Comparison of ENCODE assay signal across 8 cellular contexts in the genomic region with DNA sequence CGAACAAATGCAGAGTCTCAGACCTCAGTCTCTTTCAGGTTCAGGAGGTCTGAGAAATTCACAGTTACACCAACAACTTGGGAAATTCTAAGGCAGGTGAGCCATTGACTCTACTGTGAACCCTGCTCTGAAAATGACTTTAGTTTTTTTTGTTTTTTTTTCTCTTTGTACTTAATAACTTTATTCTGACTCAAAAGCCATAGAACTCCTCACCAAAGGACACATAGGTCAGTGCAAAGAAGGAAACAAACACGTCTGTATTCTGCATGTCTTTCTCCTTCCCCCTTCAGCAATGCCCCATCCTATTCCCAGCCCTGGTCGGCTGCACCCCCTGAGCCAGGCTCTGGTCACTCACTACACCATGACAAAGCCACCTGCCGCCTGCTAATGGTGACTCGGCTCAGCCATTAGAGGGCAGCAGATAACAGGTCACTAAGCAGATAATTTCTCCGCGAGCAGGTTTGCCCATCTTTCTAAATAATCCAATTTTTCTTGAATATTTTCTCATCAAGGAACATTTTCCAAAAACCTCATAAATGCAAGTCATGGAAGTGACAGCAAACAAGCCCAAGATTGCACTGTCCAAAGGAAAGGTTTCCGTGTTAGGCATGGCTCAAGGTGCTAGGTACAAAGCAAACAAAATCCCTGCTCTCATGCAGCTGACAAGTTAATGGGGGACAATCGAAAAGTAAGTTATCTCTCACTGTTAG. TPM values are rescaled to one million over a fixed set of nuclear protein-coding genes. Genes with fewer than 3 reads are reported as not detected.
DNase-seq lines count a peak whose midpoint lies in the region; ATAC-seq, FAIRE-seq and TF ChIP-seq lines count a peak whose summit lies in the region.

No MANE protein-coding gene starts in this region.

- H3K36me3 Mint-ChIP-seq in activated naive CD4-positive, alpha-beta T cell treated with anti-CD3 and anti-CD28 coated beads, Interleukin-2, amount 10 ng/mL, durations not matched to agents 7 days and 5 days, result no peaks in the 10 kb centered on the region

- no peak overlapping the region for H3K4me3 ChIP-seq in prostate gland
- no peak overlapping the region for H3K4me3 ChIP-seq in effector memory CD4-positive, alpha-beta T cell (ENCODE audit: insufficient read depth, low read depth, low read length, poor library complexity, severe bottlenecking)

- no peak overlapping the region for H3K4me3 Mint-ChIP-seq in activated naive CD4-positive, alpha-beta T cell treated with anti-CD3 and anti-CD28 coated beads, Interleukin-2, amount 10 ng/mL, durations not matched to agents 7 days and 5 days

- H3K27ac ChIP-seq in prostate gland, result no peak overlapping the region
- H3K27ac ChIP-seq in effector memory CD4-positive, alpha-beta T cell (ENCODE audit: insufficient read depth, low read length, poor library complexity, severe bottlenecking), result no peak overlapping the region

- peak; percentile 72 for FAIRE-seq in GM19239 (lab: Jason Lieb, UNC)

- WGBS in prostate gland, result 11% methylated on average over 9 of the region's 9 CpGs

- H3K36me3 ChIP-seq in prostate gland, result no peaks in the 10 kb centered on the region
- no peaks in the 10 kb centered on the region for H3K36me3 ChIP-seq in effector memory CD4-positive, alpha-beta T cell (ENCODE audit: control insufficient read depth, insufficient read depth, low read length)

- DNase-seq in DMS153 (lab: John Stamatoyannopoulos, UW), result peak; percentile 67
- peak; percentile 39 for DNase-seq in GM19239 (ENCODE audit: insufficient read length, low spot score)
- peak; percentile 66 for DNase-seq in NCI-H446 treated with DMSO at 0.1 percent for 48 hours (lab: John Stamatoyannopoulos, UW)
- peak; percentile 39 for DNase-seq in activated naive CD4-positive, alpha-beta T cell treated with anti-CD3 and anti-CD28 coated beads, Interleukin-2, amount 10 ng/mL, durations not matched to agents 7 days and 5 days
- DNase-seq in left cardiac atrium, result peak; percentile 69
- peak; percentile 68 for DNase-seq in prostate gland (ENCODE audit: low spot score)
- no peak for DNase-seq in effector memory CD4-positive, alpha-beta T cell

- H3K27ac Mint-ChIP-seq in activated naive CD4-positive, alpha-beta T cell treated with anti-CD3 and anti-CD28 coated beads, Interleukin-2, amount 10 ng/mL, durations not matched to agents 7 days and 5 days, result no peak overlapping the region

- H3K27me3 ChIP-seq in prostate gland (replicated peaks; ENCODE audit: insufficient read depth), result no peaks in the 10 kb centered on the region
- H3K27me3 ChIP-seq in effector memory CD4-positive, alpha-beta T cell (replicated peaks; ENCODE audit: control insufficient read depth, insufficient read depth, low read length, poor library complexity, severe bottlenecking), result no peaks in the 10 kb centered on the region

- H3K27me3 Mint-ChIP-seq in activated naive CD4-positive, alpha-beta T cell treated with anti-CD3 and anti-CD28 coated beads, Interleukin-2, amount 10 ng/mL, durations not matched to agents 7 days and 5 days, result peaks cover 28% of the 10 kb centered on the region

- TF ChIP-seq POLR2A in prostate gland (IDR thresholded peaks at IDR 0.05), result no peak

- no peaks in the 10 kb centered on the region for H3K9me3 ChIP-seq in prostate gland
- H3K9me3 ChIP-seq in effector memory CD4-positive, alpha-beta T cell (ENCODE audit: control insufficient read depth, low read length), result no peaks in the 10 kb centered on the region

- no peaks in the 10 kb centered on the region for H3K4me1 Mint-ChIP-seq in activated naive CD4-positive, alpha-beta T cell treated with anti-CD3 and anti-CD28 coated beads, Interleukin-2, amount 10 ng/mL, durations not matched to agents 7 days and 5 days

- peak; percentile 45 to 84 (median 78) for TF ChIP-seq CTCF in prostate gland (IDR thresholded peaks at IDR 0.05)

- no peaks in the 10 kb centered on the region for H3K4me1 ChIP-seq in prostate gland (replicated peaks)
- no peaks in the 10 kb centered on the region for H3K4me1 ChIP-seq in effector memory CD4-positive, alpha-beta T cell (ENCODE audit: control insufficient read depth, insufficient read depth, low read length, poor library complexity, severe bottlenecking)

- intact Hi-C loops in left cardiac atrium (cut with DNase I), result loop anchor here (1.0 to 5.0 kb wide), 2 partner anchors 205 kb away; no protein-coding TSS in a partner anchor
- intact Hi-C loops in prostate gland (cut with DNase I), result loop anchor here (1.0 kb wide), 1 partner anchor 205 kb away; no protein-coding TSS in a partner anchor

- no peaks in the 10 kb centered on the region for H3K9me3 Mint-ChIP-seq in activated naive CD4-positive, alpha-beta T cell treated with anti-CD3 and anti-CD28 coated beads, Interleukin-2, amount 10 ng/mL, durations not matched to agents 7 days and 5 days

- CTCF ChIA-PET in activated naive CD4-positive, alpha-beta T cell treated with anti-CD3 and anti-CD28 coated beads, Interleukin-2, amount 10 ng/mL, durations not matched to agents 7 days and 5 days (lab: Charles Lee), result interaction anchor here (0.6 to 2.0 kb wide), 7 partner anchors 15 to 296 kb away, joined by 3 to 12 read pairs (median 4); no protein-coding TSS in a partner anchor

- ATAC-seq in HG03196 (IDR thresholded peaks at IDR 0.05; ENCODE audit: unreplicated experiment), result peak; percentile 76
- peak; percentile 74 to 81 for ATAC-seq in left cardiac atrium

RNA-seq across cellular contexts. Expression of a gene that starts 37.7 kb away (rescaled TPM):
- total RNA-seq in left cardiac atrium, result under 1 TPM in 1 of 2 donors, not detected in 1; 0.59 TPM
- total RNA-seq in prostate gland, result not detected

Comparison
In these comparisons a context has a peak if more than half of its experiments do, and no peak if none do; other contexts are left out.
1. DNase-seq: peak in DMS153 (single experiment), GM19239 (single experiment), NCI-H446 treated with DMSO at 0.1 percent for 48 hours (single experiment), activated naive CD4-positive, alpha-beta T cell treated with anti-CD3 and anti-CD28 coated beads, Interleukin-2, amount 10 ng/mL, durations not matched to agents 7 days and 5 days (single experiment), left cardiac atrium (single experiment) and prostate gland (single experiment); none in effector memory CD4-positive, alpha-beta T cell (0 of 3).